Comparison of ENCODE assay signal across 26 cellular contexts in the genomic region with DNA sequence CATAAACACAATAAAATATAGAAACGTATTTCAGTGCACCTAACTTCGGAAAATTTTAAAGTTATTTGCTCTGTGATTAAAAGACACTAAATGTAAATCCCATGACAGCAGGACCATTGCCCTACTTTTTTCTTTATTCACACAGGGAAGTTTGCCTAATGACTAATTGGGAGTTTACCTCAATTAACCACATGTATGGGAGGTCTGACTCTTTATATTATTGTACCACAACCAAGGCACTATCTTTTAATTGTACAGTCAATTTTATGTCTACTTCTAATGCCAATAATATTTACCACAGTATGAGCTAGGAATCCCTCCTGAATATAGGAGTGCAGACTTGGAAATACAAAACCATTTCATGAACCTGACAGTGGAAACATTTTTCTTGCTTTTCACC.
"Had no signal": no experiment of that assay in that cellular context is flagged by ENCODE, and none has a peak within 500 bp of the region (broad histone marks: within the 10 kb centered on the region; RNA-seq: fewer than 3 reads in every experiment).

No MANE protein-coding gene starts in this region.

- H3K27ac ChIP-seq: stomach, suprapubic skin, testis, thoracic aorta, thyroid gland, tibial artery, tibial nerve, transverse colon, upper lobe of left lung, upper lobe of right lung, uterus, vagina had no signal

- H3K4me1 ChIP-seq: stomach, suprapubic skin, testis, thyroid gland, tibial artery, tibial nerve, transverse colon, upper lobe of left lung, upper lobe of right lung, uterus, vagina had no signal

- H3K4me3 ChIP-seq: stomach, suprapubic skin, testis, thoracic aorta, thyroid gland, tibial artery, tibial nerve, transverse colon, upper lobe of left lung, upper lobe of right lung, uterus, vagina had no signal

- H3K36me3 ChIP-seq: stomach, suprapubic skin, thoracic aorta, thyroid gland, tibial artery, tibial nerve, transverse colon, upper lobe of left lung, upper lobe of right lung, uterus, vagina had no signal

- ATAC-seq: stimulated activated effector memory CD8-positive, alpha-beta T cell treated with anti-CD3 and anti-CD28 coated beads, Interleukin-12 subunit alpha, Interleukin-12 subunit beta, amount 100 ng/mL, for 72 hours; stimulated activated memory B cell treated with anti-CD40 and anti-IgM and Interleukin-4, amounts not matched to agents 10 μg/mL and 1 μg/mL and 100 μg/mL, for 72 hours; stimulated activated naive B cell treated with anti-CD40 and anti-IgM and Interleukin-4, amounts not matched to agents 10 μg/mL and 1 μg/mL and 100 μg/mL, for 72 hours; stimulated activated naive CD8-positive, alpha-beta T cell treated with anti-CD3 and anti-CD28 coated beads, Interleukin-15, amount 100 ng/mL, for 72 hours; stimulated activated naive CD8-positive, alpha-beta T cell treated with anti-CD3 and anti-CD28 coated beads, Interleukin-15, Interleukin-2, amounts not matched to agents 100 U/mL and 50 U/mL, for 24 hours; upper lobe of right lung had no signal

- H3K27me3 ChIP-seq: stomach, suprapubic skin, testis, thyroid gland, tibial artery, tibial nerve, transverse colon, upper lobe of left lung, upper lobe of right lung, uterus, vagina had no signal

- H3K9me3 ChIP-seq: stomach, suprapubic skin, testis, thoracic aorta, thyroid gland, tibial artery, transverse colon, upper lobe of left lung, upper lobe of right lung, uterus, vagina had no signal

- DNase-seq: stimulated activated CD4-positive, alpha-beta T cell treated with anti-CD3 and anti-CD28 coated beads, Interleukin-2, amount 100 ng/mL, for 48 hours; stimulated activated CD4-positive, alpha-beta T cell treated with anti-CD3 and anti-CD28 coated beads, Interleukin-4, amount 100 ng/mL, for 1 hour; stimulated activated CD4-positive, alpha-beta T cell treated with anti-CD3 and anti-CD28 coated beads, Interleukin-4, amount 100 ng/mL, for 24 hours; stimulated activated CD4-positive, alpha-beta T cell treated with anti-CD3 and anti-CD28 coated beads, Interleukin-4, amount 100 ng/mL, for 4 hours; stimulated activated CD8-positive, alpha-beta memory T cell treated with anti-CD3 and anti-CD28 coated beads, Interleukin-4, amount 100 ng/mL, for 48 hours; stimulated activated naive B cell treated with anti-CD40 and anti-IgM and Interleukin-4, amounts not matched to agents 10 μg/mL and 1 μg/mL and 100 μg/mL, for 72 hours; stimulated activated naive CD4-positive, alpha-beta T cell; stimulated activated naive CD4-positive, alpha-beta T cell treated with Interleukin-2 at 50 U/mL for 16 hours; stimulated activated naive CD8-positive, alpha-beta T cell treated with anti-CD3 and anti-CD28 coated beads, Interleukin-15, amount 100 ng/mL, for 72 hours; stimulated activated naive CD8-positive, alpha-beta T cell treated with anti-CD3 and anti-CD28 coated beads, Interleukin-15, Interleukin-2, amounts not matched to agents 100 U/mL and 50 U/mL, for 24 hours; stomach; substantia nigra; testis; thyroid gland; tibial artery; transverse colon; trophoblast cell; upper lobe of left lung; upper lobe of right lung; uterus had no signal
